Comparison of ENCODE assay signal across 12 cellular contexts in the genomic region with DNA sequence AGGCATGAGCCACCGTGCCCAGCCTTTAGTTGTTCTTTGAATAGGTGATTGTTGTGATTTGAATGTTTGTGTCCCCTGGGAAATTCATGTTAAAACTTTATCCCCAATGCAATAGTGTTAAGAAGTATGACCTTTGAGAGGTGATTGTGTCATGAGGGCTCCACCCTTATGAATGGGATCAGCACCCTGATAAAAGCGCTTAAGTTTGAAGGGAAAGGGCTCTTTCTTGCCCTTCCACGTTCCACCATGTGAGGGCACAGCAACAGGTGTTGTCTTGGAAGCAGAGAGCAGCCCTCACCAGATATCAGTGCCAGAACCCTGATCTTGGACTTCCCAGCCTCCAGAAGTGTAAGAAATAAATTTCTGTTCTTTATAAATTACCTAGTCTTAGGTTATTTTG. TPM values are rescaled to one million over a fixed set of nuclear protein-coding genes. Genes with fewer than 3 reads are reported as not detected.
A peak's percentile ranks its signal among the peaks of the same experiment; 100 is the strongest.
DNase-seq lines count a peak whose midpoint lies in the region; ATAC-seq and TF ChIP-seq lines count a peak whose summit lies in the region.
"Had no signal": no experiment of that assay in that cellular context is flagged by ENCODE, and none has a peak within 500 bp of the region (broad histone marks: within the 10 kb centered on the region; RNA-seq: fewer than 3 reads in every experiment).

No MANE protein-coding gene starts in this region.

- ATAC-seq in Right ventricle myocardium superior (ENCODE audit: poor library complexity): no peak

- peaks cover 61 to 65% of the 10 kb centered on the region in 2 experiments for H3K9me3 Mint-ChIP-seq in H9
- H3K9me3 Mint-ChIP-seq: CD4-positive, CD25-positive, alpha-beta regulatory T cell had no signal

- no peak overlapping the region for H3K9ac ChIP-seq in H9 (ENCODE audit: extremely low read depth, insufficient read length, low read length)
- no peak overlapping the region for H3K9ac ChIP-seq in SK-N-SH

- no peaks in the 10 kb centered on the region for H3K36me3 ChIP-seq in SK-N-SH (replicated peaks in 1 of 2; ENCODE audit: control insufficient read depth in 1 of 2, insufficient read depth in 2 of 2, low read length in 1 of 2)
- H3K36me3 ChIP-seq: tibial nerve had no signal

- no peak overlapping the region for H2BK120ac ChIP-seq in H9 (ENCODE audit: low read depth, low read length, poor library complexity, severe bottlenecking)

- H4K5ac ChIP-seq in H9 (ENCODE audit: insufficient read length, low read depth, low read length): no peak overlapping the region

- H3K14ac ChIP-seq in H9 (ENCODE audit: insufficient read depth, low read length): no peak overlapping the region

- no peak overlapping the region for H2BK12ac ChIP-seq in H9 (ENCODE audit: insufficient read length, low read depth, low read length)

- H3F3A ChIP-seq in SK-N-SH (replicated peaks; ENCODE audit: insufficient read depth): no peaks in the 10 kb centered on the region

- no peak for DNase-seq in AG09319 (ENCODE audit: extremely low read depth, low read depth)
- no peak for DNase-seq in H9
- DNase-seq in SK-N-SH: no peak
- DNase-seq in foreskin fibroblast: peak in 1 of 2 donors; percentile 16
- no peak for DNase-seq in NCI-H1105 (lab: John Stamatoyannopoulos, UW)
- no peak for DNase-seq in NCI-H2029 treated with DMSO at 0.1 percent for 48 hours (lab: John Stamatoyannopoulos, UW)
- DNase-seq in Right ventricle myocardium superior: no peak
- no peak for DNase-seq in T-helper 2 cell
- DNase-seq: CD4-positive, CD25-positive, alpha-beta regulatory T cell; naive B cell had no signal

- no peak for TF ChIP-seq RAD21 in SK-N-SH (IDR thresholded peaks at IDR 0.05; ENCODE audit: low read length)

- H3K23me2 ChIP-seq in H9 (ENCODE audit: insufficient read length, low read depth, low read length, poor library complexity, severe bottlenecking): no peaks in the 10 kb centered on the region

- WGBS in H9 (ENCODE audit: extremely low coverage, insufficient read length, low lambda C conversion rate): no CpG with 5 or more reads among the region's 3 CpGs
- 61% methylated on average over 2 of the region's 3 CpGs for WGBS in SK-N-SH (ENCODE audit: low lambda C conversion rate)

- no peaks in the 10 kb centered on the region for H3K27me3 Mint-ChIP-seq in H9 (ENCODE audit: low read depth)
- H3K27me3 Mint-ChIP-seq: CD4-positive, CD25-positive, alpha-beta regulatory T cell had no signal

- no peak overlapping the region for H4K8ac ChIP-seq in H9 (replicated peaks; ENCODE audit: insufficient read length, low read depth, low read length)

- H3K27ac ChIP-seq in H9 (ENCODE audit: insufficient read length, low read depth, low read length): no peak overlapping the region
- H3K27ac ChIP-seq in SK-N-SH (ENCODE audit: low read depth in 2 of 2, low read length in 1 of 2): no peak overlapping the region
- H3K27ac ChIP-seq: tibial nerve had no signal

- H2BK5ac ChIP-seq in H9 (ENCODE audit: insufficient read length, low read length): no peak overlapping the region

- H3K9me3 ChIP-seq in H9 (ENCODE audit: control insufficient read depth, low read depth, low read length): peaks cover 15% of the 10 kb centered on the region
- H3K9me3 ChIP-seq in SK-N-SH: no peaks in the 10 kb centered on the region
- H3K9me3 ChIP-seq: tibial nerve had no signal

- no peak overlapping the region for H2AK5ac ChIP-seq in H9 (ENCODE audit: insufficient read length, low read length)

- H3K4me1 Mint-ChIP-seq in H9: no peaks in the 10 kb centered on the region
- H3K4me1 Mint-ChIP-seq: CD4-positive, CD25-positive, alpha-beta regulatory T cell; naive B cell had no signal

- H3K27ac Mint-ChIP-seq in H9: no peak overlapping the region
- H3K27ac Mint-ChIP-seq: activated naive CD8-positive, alpha-beta T cell; CD4-positive, CD25-positive, alpha-beta regulatory T cell had no signal

- H3K4me1 ChIP-seq in H9 (ENCODE audit: insufficient read depth, low read length) (no peaks in the 10 kb centered on the region), SK-N-SH (ENCODE audit: control insufficient read depth in 1 of 2, insufficient read depth in 2 of 2, low read depth in 1 of 2, low read length in 1 of 2) (no peaks in the 10 kb centered on the region)
- H3K4me1 ChIP-seq: tibial nerve had no signal

- peaks cover 0 to 2% (median 2%) of the 10 kb centered on the region in 3 experiments; a peak in 2 of 7 replicates for H3K36me3 Mint-ChIP-seq in H9 (ENCODE audit: insufficient read depth in 1 of 3, low read depth in 3 of 3)
- H3K36me3 Mint-ChIP-seq: activated naive CD8-positive, alpha-beta T cell; CD4-positive, CD25-positive, alpha-beta regulatory T cell; naive B cell had no signal

- CTCF ChIA-PET in SK-N-SH (lab: Yijun Ruan, JAX): no interaction called here

- H2BK15ac ChIP-seq in H9 (ENCODE audit: low read depth, low read length): no peak overlapping the region

- no peak overlapping the region for H3K56ac ChIP-seq in H9 (ENCODE audit: insufficient read length, low read depth, low read length)

- no peak overlapping the region for H3K18ac ChIP-seq in H9 (ENCODE audit: insufficient read length, low read depth, low read length)

- intact Hi-C loops in Right ventricle myocardium superior (cut with DNase I): no loop called here

- H4K91ac ChIP-seq in H9 (ENCODE audit: insufficient read length, low read depth, low read length): no peak overlapping the region

- TF ChIP-seq EP300 in SK-N-SH (IDR thresholded peaks at IDR 0.05; ENCODE audit: borderline replicate concordance in 1 of 2, low read depth in 1 of 2, low read length in 1 of 2): no peak

- H3K27me3 ChIP-seq in H9 (ENCODE audit: insufficient read depth, low read length) (no peaks in the 10 kb centered on the region), SK-N-SH (ENCODE audit: insufficient read depth) (no peaks in the 10 kb centered on the region; the same call in 1 of the 2 replicates)
- H3K27me3 ChIP-seq: tibial nerve had no signal

- TF ChIP-seq CTCF in AG09319 (IDR thresholded peaks at IDR 0.05; ENCODE audit: low read depth, low read length) (peak; percentile 15), H9 (conservative IDR thresholded peaks at IDR 0.05) (peak; percentile 47; the same call in 2 of the 3 replicates), SK-N-SH (IDR thresholded peaks at IDR 0.05) (peak; percentile 40), foreskin fibroblast (IDR thresholded peaks at IDR 0.05; ENCODE audit: low read depth, low read length) (peak; percentile 14)

- no peaks in the 10 kb centered on the region for H4K20me1 ChIP-seq in H9 (ENCODE audit: control insufficient read depth, insufficient read depth, insufficient read length)
- no peaks in the 10 kb centered on the region for H4K20me1 ChIP-seq in SK-N-SH (ENCODE audit: insufficient read depth)

- H3K4me2 ChIP-seq in H9 (ENCODE audit: insufficient read depth, insufficient read length, low read length) (no peak overlapping the region), SK-N-SH (no peak overlapping the region)

- H3K79me1 ChIP-seq in H9 (ENCODE audit: insufficient read depth, low read depth, low read length, poor library complexity, severe bottlenecking): no peaks in the 10 kb centered on the region

- H3K4me3 Mint-ChIP-seq in H9: no peak overlapping the region
- H3K4me3 Mint-ChIP-seq: activated naive CD8-positive, alpha-beta T cell; CD4-positive, CD25-positive, alpha-beta regulatory T cell; naive B cell had no signal

- H2BK20ac ChIP-seq in H9 (ENCODE audit: low read depth, low read length, poor library complexity, severe bottlenecking): no peak overlapping the region

- H3K23ac ChIP-seq in H9 (ENCODE audit: insufficient read length, low read depth, low read length): no peak overlapping the region

- H3T11ph ChIP-seq in H9 (ENCODE audit: low read length): no peak overlapping the region

- no peak overlapping the region for H3K4me3 ChIP-seq in SK-N-SH (ENCODE audit: low read depth in 2 of 2, low read length in 1 of 2)
- H3K4me3 ChIP-seq in foreskin fibroblast (ENCODE audit: low read depth in 1 of 2, low read length in 2 of 2): no peak overlapping the region
- H3K4me3 ChIP-seq: tibial nerve had no signal

- no peaks in the 10 kb centered on the region for H3K9me2 ChIP-seq in SK-N-SH

- H3K79me2 ChIP-seq in H9 (ENCODE audit: insufficient read depth, low read length) (no peaks in the 10 kb centered on the region), SK-N-SH (ENCODE audit: insufficient read depth) (no peaks in the 10 kb centered on the region)

- no peak overlapping the region for H3K4ac ChIP-seq in H9 (ENCODE audit: low read depth, low read length)

- POLR2A ChIA-PET in SK-N-SH (lab: Yijun Ruan, JAX): no interaction called here

- H2AFZ ChIP-seq in H9 (ENCODE audit: low read length) (no peak overlapping the region), SK-N-SH (ENCODE audit: low read depth) (no peak overlapping the region)

TF ChIP-seq in SK-N-SH, 30 proteins besides CTCF, POLR2A, EP300 and RAD21:
- TF ChIP-seq EZH2phosphoT487 (IDR thresholded peaks at IDR 0.05; ENCODE audit: borderline replicate concordance, low read depth) (no peak), FOXJ3 (CRISPR knock-in tag; IDR thresholded peaks at IDR 0.05) (no peak), SMC3 (IDR thresholded peaks at IDR 0.05; ENCODE audit: low read depth, low read length) (0 out of 2 replicates have a peak, but pooled peaks have one; percentile 9)
TF ChIP-seq in SK-N-SH: peak in this region for 1.

RNA-seq across cellular contexts. Expression of gene RP2, which starts 33.7 kb away (rescaled TPM):
- 4.6 and 5.1 TPM in 2 replicates for total RNA-seq in H9 (2021)
- polyA plus RNA-seq in SK-N-SH (2012; rRNA removed): 4.5 and 6.3 TPM in 2 replicates
- polyA plus RNA-seq in SK-N-SH (2012; cell fraction: cytosol; rRNA removed): 7.9 and 8.1 TPM in 2 replicates
- polyA plus RNA-seq in SK-N-SH (2012; cell fraction: nucleus; rRNA removed): 1.6 and 3.5 TPM in 2 replicates
- total RNA-seq in Right ventricle myocardium superior: 2.8 TPM

RNA-seq across cellular contexts. Expression of gene SLC9A7, which starts 44.2 kb away (rescaled TPM):
- total RNA-seq in H9 (2021): 5.6 and 5.9 TPM in 2 replicates
- 10.3 and 10.5 TPM in 2 replicates for polyA plus RNA-seq in SK-N-SH (2012; rRNA removed)
- polyA plus RNA-seq in SK-N-SH (2012; cell fraction: cytosol; rRNA removed): 6.4 and 8.5 TPM in 2 replicates
- polyA plus RNA-seq in SK-N-SH (2012; cell fraction: nucleus; rRNA removed): 15.2 and 17.4 TPM in 2 replicates
- 4.4 TPM for total RNA-seq in Right ventricle myocardium superior
